1 cellular context compared by ENCODE assay signal in the genomic region with DNA sequence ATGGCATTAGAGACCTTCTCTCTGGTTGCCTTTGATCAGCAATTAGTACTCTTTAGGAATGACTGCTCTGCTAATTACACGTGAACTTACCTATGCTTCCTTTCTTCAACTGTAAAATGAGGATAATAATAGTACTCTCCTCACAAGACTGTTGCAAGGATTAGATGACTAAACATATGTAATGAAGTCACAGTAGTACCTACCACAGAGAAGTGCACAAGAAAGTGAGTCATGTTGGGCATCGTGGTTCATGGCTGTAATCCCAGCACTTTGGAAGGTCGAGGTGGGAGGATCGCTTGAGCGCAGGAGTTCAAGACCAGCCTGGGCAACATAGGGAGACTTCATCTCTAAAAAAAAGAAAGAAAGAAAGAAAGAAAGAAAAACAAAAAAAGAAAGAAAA.
TF ChIP-seq lines count a peak whose summit lies in the region.

No MANE protein-coding gene starts in this region.

TF ChIP-seq in K562, 482 proteins besides CTCF, POLR2A, EP300 and RAD21 (continued from another document):
- TF ChIP-seq ZNF609 (CRISPR knock-in tag; IDR thresholded peaks at IDR 0.05; ENCODE audit: borderline replicate concordance), result no peak
- TF ChIP-seq GABPA (tag; conservative IDR thresholded peaks at IDR 0.05; ENCODE audit: low read depth), result no peak
- TF ChIP-seq, protein P1, sequence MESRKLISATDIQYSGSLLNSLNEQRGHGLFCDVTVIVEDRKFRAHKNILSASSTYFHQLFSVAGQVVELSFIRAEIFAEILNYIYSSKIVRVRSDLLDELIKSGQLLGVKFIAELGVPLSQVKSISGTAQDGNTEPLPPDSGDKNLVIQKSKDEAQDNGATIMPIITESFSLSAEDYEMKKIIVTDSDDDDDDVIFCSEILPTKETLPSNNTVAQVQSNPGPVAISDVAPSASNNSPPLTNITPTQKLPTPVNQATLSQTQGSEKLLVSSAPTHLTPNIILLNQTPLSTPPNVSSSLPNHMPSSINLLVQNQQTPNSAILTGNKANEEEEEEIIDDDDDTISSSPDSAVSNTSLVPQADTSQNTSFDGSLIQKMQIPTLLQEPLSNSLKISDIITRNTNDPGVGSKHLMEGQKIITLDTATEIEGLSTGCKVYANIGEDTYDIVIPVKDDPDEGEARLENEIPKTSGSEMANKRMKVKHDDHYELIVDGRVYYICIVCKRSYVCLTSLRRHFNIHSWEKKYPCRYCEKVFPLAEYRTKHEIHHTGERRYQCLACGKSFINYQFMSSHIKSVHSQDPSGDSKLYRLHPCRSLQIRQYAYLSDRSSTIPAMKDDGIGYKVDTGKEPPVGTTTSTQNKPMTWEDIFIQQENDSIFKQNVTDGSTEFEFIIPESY (CRISPR knock-in tag; IDR thresholded peaks at IDR 0.05), result no peak
- TF ChIP-seq ZNF311 (CRISPR knock-in tag; IDR thresholded peaks at IDR 0.05), result no peak
- TF ChIP-seq FIP1L1 (IDR thresholded peaks at IDR 0.05; ENCODE audit: low read depth, low read length, poor library complexity, severe bottlenecking), result no peak
- no peak for TF ChIP-seq RNF2 (IDR thresholded peaks at IDR 0.05)
- TF ChIP-seq, protein P2, sequence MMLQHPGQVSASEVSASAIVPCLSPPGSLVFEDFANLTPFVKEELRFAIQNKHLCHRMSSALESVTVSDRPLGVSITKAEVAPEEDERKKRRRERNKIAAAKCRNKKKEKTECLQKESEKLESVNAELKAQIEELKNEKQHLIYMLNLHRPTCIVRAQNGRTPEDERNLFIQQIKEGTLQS (IDR thresholded peaks at IDR 0.05), result peak; percentile 39; the same call in 1 of the 2 replicates
- TF ChIP-seq, protein P2 (CRISPR knock-in tag; conservative IDR thresholded peaks at IDR 0.05), result no peak
- TF ChIP-seq ZNF280B (CRISPR knock-in tag; IDR thresholded peaks at IDR 0.05), result no peak
- no peak for TF ChIP-seq ZNF644 (tag; IDR thresholded peaks at IDR 0.05; ENCODE audit: low read depth)
- 0 out of 2 replicates have a peak, but pooled peaks have one; percentile 15 for TF ChIP-seq ARID1B (IDR thresholded peaks at IDR 0.05)
- TF ChIP-seq, protein P3, sequence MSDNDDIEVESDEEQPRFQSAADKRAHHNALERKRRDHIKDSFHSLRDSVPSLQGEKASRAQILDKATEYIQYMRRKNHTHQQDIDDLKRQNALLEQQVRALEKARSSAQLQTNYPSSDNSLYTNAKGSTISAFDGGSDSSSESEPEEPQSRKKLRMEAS (CRISPR knock-in tag; IDR thresholded peaks at IDR 0.05), result no peak
- TF ChIP-seq ATF4 (CRISPR knock-in tag; IDR thresholded peaks at IDR 0.05), result no peak
